In the genomic region with DNA sequence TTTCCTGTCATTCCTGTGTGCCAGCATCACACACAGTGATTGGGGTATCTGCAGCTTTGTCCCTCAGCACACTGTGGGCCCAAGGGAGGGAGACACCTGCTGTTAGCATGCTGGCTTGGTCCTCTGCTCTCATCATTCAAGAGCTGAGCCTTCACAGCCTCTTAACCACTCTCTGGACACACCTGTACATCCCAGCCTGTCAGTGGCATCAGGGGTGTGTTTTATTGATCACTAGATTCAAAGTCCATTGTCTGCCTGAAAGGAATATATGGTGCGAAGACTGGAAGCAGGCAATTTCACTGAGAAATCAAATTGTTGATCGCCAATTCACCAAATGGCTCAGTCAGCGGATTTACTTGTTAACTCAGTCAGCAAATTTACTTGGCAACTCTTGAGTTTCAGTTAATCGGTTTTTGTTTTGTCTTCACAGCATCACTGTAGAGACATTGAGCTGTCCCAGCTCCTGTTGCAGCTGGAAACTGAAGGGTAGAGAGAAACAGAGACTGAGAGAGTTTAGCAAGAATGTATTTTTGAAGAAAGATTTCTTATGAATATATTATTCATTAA, we compare ENCODE assay signal across 18 cellular contexts. TPM values are rescaled to one million over a fixed set of nuclear protein-coding genes. Genes with fewer than 3 reads are reported as not detected.
A peak's percentile ranks its signal among the peaks of the same experiment; 100 is the strongest.
DNase-seq lines count a peak whose midpoint lies in the region; ATAC-seq, FAIRE-seq and TF ChIP-seq lines count a peak whose summit lies in the region.
"Had no signal": no experiment of that assay in that cellular context is flagged by ENCODE, and none has a peak within 500 bp of the region (broad histone marks: within the 10 kb centered on the region; RNA-seq: fewer than 3 reads in every experiment).

No MANE protein-coding gene starts in this region.

- peaks cover 4% of the 10 kb centered on the region for H3K27me3 ChIP-seq in IMR-90 (ENCODE audit: control insufficient read depth, insufficient read depth, low read length)
- H3K27me3 ChIP-seq in H1 (replicated peaks in 1 of 4; ENCODE audit: control insufficient read depth in 3 of 4, extremely low read depth in 1 of 4, insufficient read depth in 3 of 4, low read length in 3 of 4): no peaks in the 10 kb centered on the region
- no peaks in the 10 kb centered on the region for H3K27me3 ChIP-seq in lung (ENCODE audit: control insufficient read depth, insufficient read depth)
- H3K27me3 ChIP-seq: BLaER1, MG63, Peyer's patch had no signal

- H3K36me3 ChIP-seq in IMR-90 (ENCODE audit: control insufficient read depth, insufficient read depth, low read length): no peaks in the 10 kb centered on the region
- H3K36me3 ChIP-seq in H1 (ENCODE audit: control insufficient read depth in 2 of 4, insufficient read depth in 4 of 4, low read length in 3 of 4): no peaks in the 10 kb centered on the region
- H3K36me3 ChIP-seq in lung (ENCODE audit: control insufficient read depth in 2 of 2, insufficient read depth in 2 of 2, low read length in 2 of 2): no peaks in the 10 kb centered on the region
- H3K36me3 ChIP-seq: BLaER1, MG63, Peyer's patch had no signal

- no peak overlapping the region for H3K4ac ChIP-seq in IMR-90 (ENCODE audit: low read depth, low read length)
- H3K4ac ChIP-seq in H1 (replicated peaks; ENCODE audit: insufficient read length, low read depth, low read length): no peak overlapping the region

- DNase-seq in IMR-90 (no peak), NCI-H510A (lab: John Stamatoyannopoulos, UW) (peak; percentile 66), H1 (ENCODE audit: low read depth in 1 of 2, low spot score in 2 of 2) (no peak), lung (ENCODE audit: low spot score) (peak; percentile 21), SKM-1 (lab: John Stamatoyannopoulos, UW; ENCODE audit: unreplicated experiment) (no peak), iPS-NIHi11 (ENCODE audit: low spot score) (no peak)
- DNase-seq: CD8-positive, alpha-beta memory T cell; HCEC 1CT; MG63; NCI-H1105 treated with DMSO at 0.1 percent for 48 hours; NCI-H82; SHP77 treated with DMSO at 0.1 percent for 48 hours; T-helper 2 cell had no signal

- no peak overlapping the region for H2BK12ac ChIP-seq in H1 (ENCODE audit: low read depth, low read length)

- dilution Hi-C loops in IMR-90 (cut with HindIII; ENCODE audit: low sequenced_read_pairs, unreplicated experiment): no loop called here

- no peaks in the 10 kb centered on the region for H3K79me2 ChIP-seq in H1 (ENCODE audit: control insufficient read depth in 1 of 2, insufficient read depth in 2 of 2, low read length in 2 of 2)

- H3K56ac ChIP-seq in IMR-90 (ENCODE audit: extremely low read depth, insufficient read depth, low read length) (no peak overlapping the region), H1 (replicated peaks; ENCODE audit: insufficient read length, low read depth, low read length) (no peak overlapping the region)

- 86% methylated on average over 3 of the region's 4 CpGs; no CpG with 5 or more reads in 1 of the 2 experiments for WGBS in IMR-90 (ENCODE audit: extremely low coverage in 2 of 2, insufficient read length in 1 of 2), 2 experiments
- 90% methylated on average over 4 of the region's 4 CpGs; no CpG with 5 or more reads in 1 of the 2 experiments for WGBS in H1 (ENCODE audit: extremely low coverage in 1 of 2, insufficient coverage in 1 of 2, insufficient read length in 1 of 2, insufficient replicate concordance in 2 of 2, low coverage in 1 of 2, low lambda C conversion rate in 2 of 2, missing lambda C conversion rate in 1 of 2), 2 experiments
- WGBS in lung, 2 donors: 85 to 89% methylated on average over 4 of the region's 4 CpGs

- H3K9ac ChIP-seq in IMR-90 (ENCODE audit: low read depth, low read length): no peak overlapping the region
- peak overlapping the region in 1 of 4 experiments; percentile 19; a peak in 1 of 7 replicates for H3K9ac ChIP-seq in H1 (replicated peaks in 1 of 4; ENCODE audit: extremely low read depth in 1 of 4, low read depth in 3 of 4, low read length in 3 of 4)
- H3K9ac ChIP-seq: BLaER1 had no signal

- BruUV-seq in IMR-90 (replicated peaks; lab: Mats Ljungman, UMichigan): no TSS peak

- TF ChIP-seq POLR2A in IMR-90 (IDR thresholded peaks at IDR 0.05; ENCODE audit: low read depth, low read length): no peak
- no peak for TF ChIP-seq POLR2A in H1 (IDR thresholded peaks at IDR 0.05; ENCODE audit: control extremely low read depth in 1 of 2, low read depth in 2 of 2, low read length in 2 of 2)

- H2BK20ac ChIP-seq in IMR-90 (ENCODE audit: low read depth, low read length) (no peak overlapping the region), H1 (ENCODE audit: low read length) (no peak overlapping the region; the same call in 1 of the 2 replicates)

- H4K5ac ChIP-seq in IMR-90 (ENCODE audit: low read depth, low read length): no peak overlapping the region
- H4K5ac ChIP-seq in H1 (ENCODE audit: insufficient read length, low read depth, low read length): no peak overlapping the region

- POLR2A ChIA-PET in IMR-90 (lab: Charles Lee; ENCODE audit: unreplicated experiment) (no interaction called here), H1 (lab: Charles Lee; ENCODE audit: partially characterized antibody) (no interaction called here)

- no peaks in the 10 kb centered on the region for H3K23me2 ChIP-seq in H1 (ENCODE audit: low read depth, low read length)

- in situ Hi-C loops in IMR-90 (cut with MboI; ENCODE audit: low sequenced_read_pairs): no loop called here

- no peak overlapping the region for H3K4me2 ChIP-seq in IMR-90 (ENCODE audit: low read depth, low read length)
- no peak overlapping the region for H3K4me2 ChIP-seq in H1 (ENCODE audit: insufficient read depth in 1 of 2, low read depth in 2 of 2, low read length in 2 of 2)
- H3K4me2 ChIP-seq: BLaER1 had no signal

- H4K91ac ChIP-seq in IMR-90 (ENCODE audit: insufficient read depth, low read depth, low read length) (no peak overlapping the region), H1 (replicated peaks; ENCODE audit: insufficient read length, low read length) (no peak overlapping the region)

- H3K18ac ChIP-seq in IMR-90 (ENCODE audit: low read depth, low read length) (no peak overlapping the region), H1 (ENCODE audit: extremely low read depth, low read length) (no peak overlapping the region)

- no peaks in the 10 kb centered on the region for H3K9me3 ChIP-seq in IMR-90 (ENCODE audit: control insufficient read depth, insufficient read depth, low read length)
- H3K9me3 ChIP-seq in H1 (ENCODE audit: insufficient read depth in 2 of 2, low read depth in 1 of 2, low read length in 1 of 2): no peaks in the 10 kb centered on the region
- H3K9me3 ChIP-seq in lung (ENCODE audit: control insufficient read depth in 2 of 2, insufficient read depth in 1 of 2, low read length in 1 of 2): peaks cover 0 to 2% of the 10 kb centered on the region in 2 donors
- H3K9me3 ChIP-seq: BLaER1, MG63, Peyer's patch had no signal

- CTCF ChIA-PET in IMR-90 (lab: Yijun Ruan, JAX) (no interaction called here), H1 (lab: Charles Lee; ENCODE audit: partially characterized antibody) (no interaction called here)

- FAIRE-seq in H1 (lab: Jason Lieb, UNC): no peak
- FAIRE-seq: HTR-8/SVneo had no signal

- H3K23ac ChIP-seq in IMR-90 (ENCODE audit: low read depth, low read length) (no peak overlapping the region), H1 (ENCODE audit: insufficient read length) (no peak overlapping the region)

- H3K27ac ChIP-seq in IMR-90 (ENCODE audit: insufficient read depth, low read length): no peak overlapping the region
- no peak overlapping the region for H3K27ac ChIP-seq in H1 (ENCODE audit: low read depth, low read length)
- H3K27ac ChIP-seq in lung (ENCODE audit: low read depth in 1 of 2, low read length in 1 of 2): no peak overlapping the region
- H3K27ac ChIP-seq: BLaER1, Peyer's patch had no signal

- no peaks in the 10 kb centered on the region for H3K4me1 ChIP-seq in IMR-90 (ENCODE audit: control insufficient read depth, insufficient read depth, low read length)
- H3K4me1 ChIP-seq in H1 (replicated peaks in 1 of 4; ENCODE audit: control insufficient read depth in 3 of 4, insufficient read depth in 4 of 4, low read length in 3 of 4): no peaks in the 10 kb centered on the region
- peaks cover 2 to 3% of the 10 kb centered on the region in 2 donors for H3K4me1 ChIP-seq in lung (ENCODE audit: control insufficient read depth in 2 of 2, insufficient read depth in 2 of 2, low read length in 2 of 2)
- H3K4me1 ChIP-seq: BLaER1, Peyer's patch had no signal

- TF ChIP-seq RAD21 in IMR-90 (IDR thresholded peaks at IDR 0.05; ENCODE audit: low read length): no peak
- no peak for TF ChIP-seq RAD21 in H1 (IDR thresholded peaks at IDR 0.05 in 1 of 2, conservative IDR thresholded peaks at IDR 0.05 in 1 of 2; ENCODE audit: low read depth in 2 of 2, low read length in 2 of 2)

- no peak for TF ChIP-seq CTCF in IMR-90 (conservative IDR thresholded peaks at IDR 0.05; ENCODE audit: low read depth, low read length)
- no peak for TF ChIP-seq CTCF in H1 (IDR thresholded peaks at IDR 0.05; ENCODE audit: control extremely low read depth in 1 of 3, insufficient read depth in 1 of 3, low read depth in 1 of 3, low read length in 3 of 3)
- no peak for TF ChIP-seq CTCF in lung (IDR thresholded peaks at IDR 0.05; ENCODE audit: control extremely low read depth, extremely low read depth)

- no peaks in the 10 kb centered on the region for H4K20me1 ChIP-seq in IMR-90 (ENCODE audit: insufficient read depth, low read length)
- no peaks in the 10 kb centered on the region for H4K20me1 ChIP-seq in H1 (replicated peaks in 1 of 2; ENCODE audit: control insufficient read depth in 1 of 2, insufficient read depth in 2 of 2, low read length in 2 of 2)
- H4K20me1 ChIP-seq: BLaER1 had no signal

- H2AK5ac ChIP-seq in IMR-90 (ENCODE audit: low read depth, low read length) (no peak overlapping the region), H1 (ENCODE audit: low read depth, low read length) (no peak overlapping the region)

- H2BK15ac ChIP-seq in IMR-90 (ENCODE audit: low read depth, low read length) (no peak overlapping the region), H1 (ENCODE audit: low read length) (no peak overlapping the region)

- 0 out of 2 replicates have a peak, but pooled peaks cover 2% of the 10 kb centered on the region for H3K9me1 ChIP-seq in IMR-90 (ENCODE audit: insufficient read depth, low read length)

- H3K4me3 ChIP-seq in IMR-90 (ENCODE audit: insufficient read depth, low read depth, low read length) (no peak overlapping the region), H1 (ENCODE audit: extremely low read depth in 1 of 4, insufficient read depth in 2 of 4, low read depth in 3 of 4, low read length in 4 of 4) (no peak overlapping the region), lung (no peak overlapping the region)
- H3K4me3 ChIP-seq: BLaER1, MG63, Peyer's patch had no signal

- H2AK9ac ChIP-seq in IMR-90 (replicated peaks; ENCODE audit: low read depth, low read length, poor library complexity): no peak overlapping the region

- H2BK120ac ChIP-seq in IMR-90 (ENCODE audit: low read depth, low read length) (no peak overlapping the region), H1 (replicated peaks; ENCODE audit: low read depth, low read length) (no peak overlapping the region)

- ATAC-seq in IMR-90 (ENCODE audit: low read depth): no peak
- ATAC-seq in lung (ENCODE audit: insufficient read depth, low FRiP score): no peak
- no peak for ATAC-seq in HG03025 (IDR thresholded peaks at IDR 0.05; ENCODE audit: low FRiP score, unreplicated experiment)
- ATAC-seq in HG03045 (IDR thresholded peaks at IDR 0.05; ENCODE audit: unreplicated experiment): no peak

- H2AFZ ChIP-seq in IMR-90 (replicated peaks; ENCODE audit: low read length, poor library complexity): no peak overlapping the region
- H2AFZ ChIP-seq in H1 (ENCODE audit: low read length): no peak overlapping the region

- H4K8ac ChIP-seq in IMR-90 (ENCODE audit: low read depth in 2 of 2, low read length in 2 of 2): no peak overlapping the region
- no peak overlapping the region for H4K8ac ChIP-seq in H1 (ENCODE audit: extremely low read depth, insufficient read depth, low read length)

- TF ChIP-seq EP300 in H1 (IDR thresholded peaks at IDR 0.05; ENCODE audit: borderline replicate concordance in 1 of 2, low read depth in 2 of 2, low read length in 2 of 2): no peak

- H3K79me1 ChIP-seq in IMR-90 (ENCODE audit: low read depth in 1 of 2, low read length in 2 of 2): no peaks in the 10 kb centered on the region
- H3K79me1 ChIP-seq in H1 (ENCODE audit: low read depth, low read length): no peaks in the 10 kb centered on the region

- no peak overlapping the region for H3K14ac ChIP-seq in IMR-90 (replicated peaks; ENCODE audit: low read depth, low read length)
- no peak overlapping the region for H3K14ac ChIP-seq in H1 (ENCODE audit: insufficient read length)

- H2BK5ac ChIP-seq in IMR-90 (ENCODE audit: low read depth, low read length, poor library complexity, severe bottlenecking): no peak overlapping the region
- no peak overlapping the region for H2BK5ac ChIP-seq in H1 (ENCODE audit: low read depth, low read length)

- intact Hi-C loops in IMR-90 (cut with micrococcal nuclease): no loop called here

RNA-seq across cellular contexts. Expression of gene TMEM200C, which starts 56.3 kb away (rescaled TPM):
- 1.4 and 1.7 TPM in 2 replicates for total RNA-seq in IMR-90 (2012; rRNA removed)
- polyA plus RNA-seq in IMR-90 (2012; rRNA removed): 2.5 and 3.5 TPM in 2 replicates
- polyA plus RNA-seq in IMR-90 (2012; cell fraction: cytosol; rRNA removed): 0.66 and 5.6 TPM in 2 replicates
- 4.7 and 8.5 TPM in 2 replicates for polyA plus RNA-seq in IMR-90 (2012; cell fraction: nucleus; rRNA removed; ENCODE audit: low replicate concordance)
- total RNA-seq in H1 (2021; fragmentation: NEBNext Ultra II Directional; extraction: Animal tissue kit (Norgen Biotek cat#: 25700)): 8.3 and 9.6 TPM in 2 replicates
- polyA plus RNA-seq in H1 (2011; rRNA removed): 3.4 and 4.2 TPM in 2 replicates
- polyA plus RNA-seq in H1 (2011; cell fraction: cytosol; rRNA removed): 3.3 TPM
- polyA plus RNA-seq in H1 (2011; cell fraction: nucleus; rRNA removed): 7.5 TPM
- polyA plus RNA-seq in H1 (2012, experiment 1 of 2): 2.1 to 4.8 TPM (median 4.5 TPM) in 4 replicates
- polyA plus RNA-seq in H1 (2012, experiment 2 of 2): 2.1 TPM
- 4.1 TPM for polyA plus RNA-seq in H1 (2013, experiment 1 of 2)
- polyA plus RNA-seq in H1 (2013, experiment 2 of 2): 4.0 TPM
- polyA minus RNA-seq in H1 (2011; rRNA and poly(A)+ RNA removed): 2.8 and 2.9 TPM in 2 replicates
- 5.8 TPM for polyA minus RNA-seq in H1 (2011; cell fraction: cytosol; rRNA and poly(A)+ RNA removed)
- 16.9 TPM for polyA minus RNA-seq in H1 (2011; cell fraction: nucleus; rRNA and poly(A)+ RNA removed)
- 1 to 10 TPM in 1 of 2 donors, under 1 TPM in 1; 0.57 to 1.3 TPM for total RNA-seq in lung
- polyA plus RNA-seq in lung: under 1 TPM; 0.12 to 0.21 TPM
- total RNA-seq: CD8-positive, alpha-beta memory T cell had no signal
- polyA plus RNA-seq: CD8-positive, alpha-beta memory T cell had no signal

Comparison
In these comparisons a context has a peak if more than half of its experiments do, and no peak if none do; other contexts are left out.
1. DNase-seq: peak in NCI-H510A (single experiment) and lung (single experiment); none in IMR-90 (single experiment), H1 (0 of 2), SKM-1 (single experiment) and iPS-NIHi11 (single experiment).